Comparison of ENCODE assay signal across 1 cellular context in genomic region chr5:131303537-131303936, GRCh38.
TF ChIP-seq lines count a peak whose summit lies in the region.

No MANE protein-coding gene starts in this region.

TF ChIP-seq in SK-N-SH treated with all-trans-retinoic acid at 6 μM for 48 hours, 23 proteins besides CTCF, POLR2A, EP300 and RAD21 (continued from another document):
- TF ChIP-seq TSHZ2 (CRISPR knock-in tag; IDR thresholded peaks at IDR 0.05) (no peak), CSDC2 (CRISPR knock-in tag; IDR thresholded peaks at IDR 0.05) (no peak), OSR1 (CRISPR knock-in tag; IDR thresholded peaks at IDR 0.05) (no peak), ZFP30 (CRISPR knock-in tag; IDR thresholded peaks at IDR 0.05) (no peak)
